21 cellular contexts compared by ENCODE assay signal in the genomic region with DNA sequence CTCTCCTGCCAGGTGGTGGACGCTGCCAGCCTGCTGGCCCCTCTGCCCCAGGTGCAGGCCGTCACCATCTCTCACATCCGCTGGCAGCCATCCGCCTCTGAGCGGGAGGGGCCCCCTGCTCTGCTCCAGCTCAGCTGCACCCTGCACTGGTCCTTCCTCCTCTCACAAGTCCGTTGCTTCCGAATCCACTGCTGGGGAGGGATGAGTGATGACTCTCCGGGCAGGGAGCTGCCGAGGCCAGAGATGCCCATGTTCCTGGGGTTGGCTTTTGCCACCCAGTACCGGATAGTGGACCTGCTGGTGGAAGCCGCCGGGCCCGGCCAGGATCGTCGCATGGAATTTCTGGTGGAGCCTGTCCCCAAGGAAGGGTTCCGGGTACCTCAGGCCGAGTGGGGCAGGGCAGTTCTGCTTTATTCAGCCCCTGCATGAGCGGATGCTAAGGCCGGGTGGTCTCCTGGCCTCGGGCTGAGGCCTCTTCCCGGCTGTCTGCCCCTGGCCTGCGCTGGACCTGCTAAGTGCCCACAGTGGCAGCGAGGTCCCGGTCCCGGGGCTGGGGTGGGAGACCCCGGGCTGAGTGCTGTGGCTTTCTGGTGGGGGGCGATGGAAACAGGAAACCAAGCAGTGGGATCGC.
"Had no signal": no experiment of that assay in that cellular context is flagged by ENCODE, and none has a peak within 500 bp of the region (broad histone marks: within the 10 kb centered on the region; RNA-seq: fewer than 3 reads in every experiment).

No MANE protein-coding gene starts in this region.

- H3K27ac ChIP-seq: breast epithelium, PC-9 had no signal

- H3K9me3 Mint-ChIP-seq: activated CD4-positive, alpha-beta memory T cell treated with anti-CD3 and anti-CD28 coated beads, Interleukin-2, amount 10 ng/mL, durations not matched to agents 7 days and 5 days; activated CD4-positive, alpha-beta T cell treated with anti-CD3 and anti-CD28 coated beads, Interleukin-2, amount 10 ng/mL, durations not matched to agents 24 days and 14 days; activated naive CD4-positive, alpha-beta T cell treated with anti-CD3 and anti-CD28 coated beads, Interleukin-2, amount 50 U/mL, for 24 hours; WTC11 had no signal

- H3K9me3 ChIP-seq: breast epithelium had no signal

- H2AFZ ChIP-seq: PC-9 had no signal

- H3K4me1 ChIP-seq: breast epithelium had no signal

- H3K4me1 Mint-ChIP-seq: activated CD4-positive, alpha-beta memory T cell treated with anti-CD3 and anti-CD28 coated beads, Interleukin-2, amount 10 ng/mL, durations not matched to agents 7 days and 5 days; activated CD4-positive, alpha-beta T cell treated with anti-CD3 and anti-CD28 coated beads, Interleukin-2, amount 10 ng/mL, durations not matched to agents 24 days and 14 days; WTC11 had no signal

- H3K4me2 ChIP-seq: PC-9 had no signal

- H3K36me3 ChIP-seq: breast epithelium had no signal

- DNase-seq: activated CD4-positive, alpha-beta memory T cell treated with anti-CD3 and anti-CD28 coated beads, Interleukin-2, amount 10 ng/mL, durations not matched to agents 7 days and 5 days; activated CD4-positive, alpha-beta T cell treated with anti-CD3 and anti-CD28 coated beads for 1 hour; activated CD4-positive, alpha-beta T cell treated with anti-CD3 and anti-CD28 coated beads, Interleukin-2, amount 10 ng/mL, durations not matched to agents 24 days and 14 days; activated naive CD4-positive, alpha-beta T cell; activated T-cell treated with anti-CD3 and anti-CD28 coated beads for 4 hours; central memory CD4-positive, alpha-beta T cell; KG1; NCI-H1092; NCI-H1930; NCI-H2171; NCI-H2227 treated with DMSO at 0.1 percent for 48 hours; NCI-H446 treated with DMSO at 0.1 percent for 48 hours; NCI-H524 treated with DMSO at 0.1 percent for 48 hours; NCI-H748 treated with DMSO at 0.1 percent for 48 hours; PC-9; SIG-M5; T-helper 17 cell; T-helper 9 cell had no signal

- H3K4me3 ChIP-seq: breast epithelium, PC-9 had no signal

- H3K4me3 Mint-ChIP-seq: activated CD4-positive, alpha-beta memory T cell treated with anti-CD3 and anti-CD28 coated beads, Interleukin-2, amount 10 ng/mL, durations not matched to agents 7 days and 5 days; activated CD4-positive, alpha-beta T cell treated with anti-CD3 and anti-CD28 coated beads, Interleukin-2, amount 10 ng/mL, durations not matched to agents 24 days and 14 days; activated naive CD4-positive, alpha-beta T cell treated with anti-CD3 and anti-CD28 coated beads, Interleukin-2, amount 50 U/mL, for 24 hours; T-helper 17 cell; WTC11 had no signal

- ATAC-seq: T-helper 17 cell, WTC11 had no signal

- H3K27me3 Mint-ChIP-seq: activated CD4-positive, alpha-beta memory T cell treated with anti-CD3 and anti-CD28 coated beads, Interleukin-2, amount 10 ng/mL, durations not matched to agents 7 days and 5 days; activated CD4-positive, alpha-beta T cell treated with anti-CD3 and anti-CD28 coated beads, Interleukin-2, amount 10 ng/mL, durations not matched to agents 24 days and 14 days; activated naive CD4-positive, alpha-beta T cell treated with anti-CD3 and anti-CD28 coated beads, Interleukin-2, amount 50 U/mL, for 24 hours; T-helper 17 cell had no signal
